ENCODE assay signal across 21 cellular contexts in the genomic region with DNA sequence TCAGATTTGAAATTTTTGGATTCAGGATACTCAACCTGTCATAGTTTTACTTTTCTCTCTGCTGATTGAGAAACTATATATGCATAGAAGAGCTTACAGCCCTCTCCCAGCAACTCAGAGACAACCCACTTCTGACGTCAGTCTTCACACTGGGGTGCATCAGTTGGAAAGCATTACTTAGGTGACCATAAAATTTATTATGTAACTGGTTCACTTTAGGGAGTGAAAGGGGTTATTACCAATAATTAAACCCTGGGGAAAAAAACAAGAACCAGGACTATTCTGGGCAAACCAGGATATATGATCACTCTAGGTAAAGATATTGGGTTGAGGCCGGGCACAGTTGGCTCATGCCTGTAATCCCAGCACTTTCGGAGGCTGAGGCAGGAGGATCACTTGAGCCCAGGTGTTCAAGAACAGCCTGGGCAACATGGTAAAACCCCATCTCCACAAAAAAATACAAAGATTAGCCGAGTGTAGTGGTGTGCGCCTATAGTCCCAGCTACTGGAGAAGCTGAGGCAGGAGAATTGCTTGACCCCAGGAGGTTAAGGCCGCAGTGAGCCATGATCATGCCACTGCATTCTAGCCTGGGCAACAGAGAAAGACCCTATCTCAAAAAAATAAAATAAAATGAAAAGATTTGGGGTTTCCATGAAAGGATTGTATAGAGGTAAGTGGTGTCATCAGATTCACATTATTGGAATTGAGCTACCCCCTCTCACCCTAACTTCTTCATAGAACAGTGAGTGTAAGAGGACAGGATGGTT.
DNase-seq lines count a peak whose midpoint lies in the region; ATAC-seq and TF ChIP-seq lines count a peak whose summit lies in the region.
"Had no signal": no experiment of that assay in that cellular context is flagged by ENCODE, and none has a peak within 500 bp of the region (broad histone marks: within the 10 kb centered on the region; RNA-seq: fewer than 3 reads in every experiment).

No MANE protein-coding gene starts in this region.

- H3K4me1 ChIP-seq in HEK293 (ENCODE audit: control insufficient read depth, insufficient read depth, low read length) (peaks cover 14% of the 10 kb centered on the region), parathyroid adenoma (peaks cover 95% of the 10 kb centered on the region)

- CTCF ChIA-PET in HEK293 (lab: Yijun Ruan, JAX), result interaction anchor here (0.7 kb wide), 1 partner anchor 431 kb away, joined by 3 read pairs; no protein-coding TSS in a partner anchor

- TF ChIP-seq CTCF in HEK293 (tag by site-specific recombination; IDR thresholded peaks at IDR 0.05) (no peak), parathyroid adenoma (IDR thresholded peaks at IDR 0.05) (no peak)

- H3K9me3 ChIP-seq in HEK293 (ENCODE audit: control insufficient read depth, insufficient read depth, low read depth, low read length), result no peaks in the 10 kb centered on the region
- H3K9me3 ChIP-seq in SK-N-MC (ENCODE audit: low read depth, low read length), result no peaks in the 10 kb centered on the region
- H3K9me3 ChIP-seq in parathyroid adenoma (ENCODE audit: control insufficient read depth, low read length), result no peaks in the 10 kb centered on the region
- H3K9me3 ChIP-seq: BLaER1 had no signal

- no peak overlapping the region for H3K9ac ChIP-seq in SK-N-MC (ENCODE audit: insufficient read length)
- H3K9ac ChIP-seq in parathyroid adenoma, result no peak overlapping the region
- H3K9ac ChIP-seq: BLaER1, GM23248 had no signal

- POLR2A ChIA-PET in HEK293 (lab: Yijun Ruan, JAX), result no interaction called here

- ATAC-seq in HG03521 (IDR thresholded peaks at IDR 0.05; ENCODE audit: unreplicated experiment) (no peak), HG03175 (IDR thresholded peaks at IDR 0.05; ENCODE audit: unreplicated experiment) (no peak)
- ATAC-seq: CD8-positive, alpha-beta T cell; GM12878 had no signal

- H3K4me3 ChIP-seq in HEK293 (ENCODE audit: low read depth, low read length) (no peak overlapping the region), SK-N-MC (peak overlapping the region; percentile 57), parathyroid adenoma (ENCODE audit: low read depth, low read length) (no peak overlapping the region)
- H3K4me3 ChIP-seq: BLaER1, GM12878, GM23248 had no signal

- H3K79me2 ChIP-seq in parathyroid adenoma, result no peaks in the 10 kb centered on the region

- H3K4me2 ChIP-seq in parathyroid adenoma (ENCODE audit: low read length), result no peak overlapping the region
- H3K4me2 ChIP-seq: BLaER1 had no signal

- H2AFZ ChIP-seq in parathyroid adenoma, result no peak overlapping the region
- H2AFZ ChIP-seq: GM23248 had no signal

- DNase-seq in NCI-H1417 (lab: John Stamatoyannopoulos, UW) (peak in 2 of 3 experiments; percentile 19 to 67), NCI-H1417 treated with DMSO at 0.1 percent for 48 hours (lab: John Stamatoyannopoulos, UW) (no peak), SK-N-MC (ENCODE audit: low read depth, low spot score) (no peak), OCI-M1 (lab: John Stamatoyannopoulos, UW) (no peak)
- DNase-seq: CD4-positive, CD25-positive, alpha-beta regulatory T cell; CD8-positive, alpha-beta T cell; DMS 273 treated with DMSO at 0.1 percent for 48 hours; DMS79; EL; GDM1; GM23248; H7; HCEC 1CT had no signal

- no peak overlapping the region for H3K27ac ChIP-seq in HEK293 (ENCODE audit: extremely low read depth, low read depth, low read length)
- peak overlapping the region; percentile 73 for H3K27ac ChIP-seq in SK-N-MC
- peak overlapping the region; percentile 86 for H3K27ac ChIP-seq in parathyroid adenoma
- H3K27ac ChIP-seq: 22Rv1, BLaER1, C4-2B, GM23248 had no signal

- H3K27me3 ChIP-seq in parathyroid adenoma (ENCODE audit: control insufficient read depth, insufficient read depth, low read length), result no peaks in the 10 kb centered on the region
- H3K27me3 ChIP-seq: BLaER1 had no signal

- H3K36me3 ChIP-seq in HEK293 (ENCODE audit: control insufficient read depth in 2 of 2, insufficient read depth in 1 of 2, low read length in 2 of 2) (no peaks in the 10 kb centered on the region), SK-N-MC (ENCODE audit: insufficient read depth, low read length) (no peaks in the 10 kb centered on the region), parathyroid adenoma (ENCODE audit: control insufficient read depth, insufficient read depth, low read length) (no peaks in the 10 kb centered on the region)
- H3K36me3 ChIP-seq: BLaER1 had no signal

TF ChIP-seq in HEK293, 187 proteins besides CTCF, POLR2A, EP300 and RAD21 (continues in another document):
- TF ChIP-seq ZBTB1 (tag by site-specific recombination; IDR thresholded peaks at IDR 0.05) (no peak), ZNF426 (tag by site-specific recombination; IDR thresholded peaks at IDR 0.05) (no peak), KLF10 (tag by site-specific recombination; IDR thresholded peaks at IDR 0.05) (0 out of 2 replicates have a peak, but pooled peaks have one; percentile 31), ZNF629 (tag by site-specific recombination; IDR thresholded peaks at IDR 0.05) (peak; percentile 85), ZNF585B (tag by site-specific recombination; IDR thresholded peaks at IDR 0.05) (no peak), ZNF548 (tag by site-specific recombination; IDR thresholded peaks at IDR 0.05) (no peak), ZNF704 (tag by site-specific recombination; IDR thresholded peaks at IDR 0.05) (no peak), ZNF513 (tag by site-specific recombination; IDR thresholded peaks at IDR 0.05) (no peak), ZNF664 (tag by site-specific recombination; IDR thresholded peaks at IDR 0.05) (no peak), OVOL3 (tag by site-specific recombination; IDR thresholded peaks at IDR 0.05) (peak; percentile 8; the same call in 1 of the 2 replicates), YY2 (tag by site-specific recombination; IDR thresholded peaks at IDR 0.05) (no peak), ZNF23 (tag by site-specific recombination; IDR thresholded peaks at IDR 0.05; ENCODE audit: borderline replicate concordance) (no peak), ZNF76 (tag by site-specific recombination; IDR thresholded peaks at IDR 0.05; ENCODE audit: borderline replicate concordance, low read depth) (no peak), ZNF157 (tag by site-specific recombination; IDR thresholded peaks at IDR 0.05) (no peak), SETDB1 (IDR thresholded peaks at IDR 0.05; ENCODE audit: insufficient read length, low read length) (no peak), ZNF776 (tag by site-specific recombination; IDR thresholded peaks at IDR 0.05; ENCODE audit: borderline replicate concordance) (no peak), ZNF324 (tag by site-specific recombination; IDR thresholded peaks at IDR 0.05) (no peak), GFI1B (tag by site-specific recombination; IDR thresholded peaks at IDR 0.05) (no peak), ZIC2 (tag by site-specific recombination; IDR thresholded peaks at IDR 0.05) (peak; percentile 64), HOXD13 (CRISPR knock-in tag; IDR thresholded peaks at IDR 0.05; ENCODE audit: borderline replicate concordance) (no peak), ZNF404 (tag by site-specific recombination; IDR thresholded peaks at IDR 0.05) (no peak), ZNF501 (tag by site-specific recombination; IDR thresholded peaks at IDR 0.05) (no peak), ZBTB8A (tag by site-specific recombination; IDR thresholded peaks at IDR 0.05) (peak; percentile 77), ZNF768 (tag by site-specific recombination; IDR thresholded peaks at IDR 0.05) (no peak), ZNF341 (tag by site-specific recombination; IDR thresholded peaks at IDR 0.05; ENCODE audit: low read depth) (peak; percentile 12; the same call in 1 of the 2 replicates), ZNF121 (tag by site-specific recombination; IDR thresholded peaks at IDR 0.05) (peak; percentile 93; the same call in 1 of the 2 replicates)
- TF ChIP-seq, protein P1, sequence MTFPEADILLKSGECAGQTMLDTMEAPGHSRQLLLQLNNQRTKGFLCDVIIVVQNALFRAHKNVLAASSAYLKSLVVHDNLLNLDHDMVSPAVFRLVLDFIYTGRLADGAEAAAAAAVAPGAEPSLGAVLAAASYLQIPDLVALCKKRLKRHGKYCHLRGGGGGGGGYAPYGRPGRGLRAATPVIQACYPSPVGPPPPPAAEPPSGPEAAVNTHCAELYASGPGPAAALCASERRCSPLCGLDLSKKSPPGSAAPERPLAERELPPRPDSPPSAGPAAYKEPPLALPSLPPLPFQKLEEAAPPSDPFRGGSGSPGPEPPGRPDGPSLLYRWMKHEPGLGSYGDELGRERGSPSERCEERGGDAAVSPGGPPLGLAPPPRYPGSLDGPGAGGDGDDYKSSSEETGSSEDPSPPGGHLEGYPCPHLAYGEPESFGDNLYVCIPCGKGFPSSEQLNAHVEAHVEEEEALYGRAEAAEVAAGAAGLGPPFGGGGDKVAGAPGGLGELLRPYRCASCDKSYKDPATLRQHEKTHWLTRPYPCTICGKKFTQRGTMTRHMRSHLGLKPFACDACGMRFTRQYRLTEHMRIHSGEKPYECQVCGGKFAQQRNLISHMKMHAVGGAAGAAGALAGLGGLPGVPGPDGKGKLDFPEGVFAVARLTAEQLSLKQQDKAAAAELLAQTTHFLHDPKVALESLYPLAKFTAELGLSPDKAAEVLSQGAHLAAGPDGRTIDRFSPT (tag by site-specific recombination; IDR thresholded peaks at IDR 0.05), result 0 out of 2 replicates have a peak, but pooled peaks have one; percentile 40

Comparison
In these comparisons a context has a peak if more than half of its experiments do, and no peak if none do; other contexts are left out.
1. DNase-seq: peak in NCI-H1417 (2 of 3); none in NCI-H1417 treated with DMSO at 0.1 percent for 48 hours (single experiment), SK-N-MC (single experiment) and OCI-M1 (single experiment).